Comparison of ENCODE assay signal across 21 cellular contexts in the genomic region with DNA sequence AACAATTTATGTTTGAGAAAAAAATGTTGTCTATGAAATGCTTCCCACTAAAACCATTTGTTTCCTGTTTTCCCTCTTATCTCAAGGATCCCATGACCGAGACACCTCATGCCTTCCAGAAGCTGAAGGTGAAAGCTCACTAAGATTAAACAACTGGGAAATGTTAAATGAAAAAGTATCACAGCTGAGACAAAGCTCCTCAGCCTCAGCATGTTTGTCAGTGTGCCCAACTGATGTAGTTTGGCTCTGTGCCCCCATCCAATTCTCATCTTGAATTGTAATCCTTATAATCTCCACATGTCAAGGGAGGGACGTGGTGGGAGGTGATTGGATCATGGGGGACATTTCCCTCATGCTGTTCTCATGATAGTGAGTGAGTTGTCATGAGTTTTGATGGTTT.
"Had no signal": no experiment of that assay in that cellular context is flagged by ENCODE, and none has a peak within 500 bp of the region (broad histone marks: within the 10 kb centered on the region; RNA-seq: fewer than 3 reads in every experiment).

No MANE protein-coding gene starts in this region.

- H3K27me3 Mint-ChIP-seq: activated CD4-positive, alpha-beta memory T cell treated with anti-CD3 and anti-CD28 coated beads for 36 hours; central memory CD8-positive, alpha-beta T cell had no signal

- H3K4me3 Mint-ChIP-seq: activated CD4-positive, alpha-beta memory T cell treated with anti-CD3 and anti-CD28 coated beads for 36 hours; activated naive CD8-positive, alpha-beta T cell treated with anti-CD3 and anti-CD28 coated beads for 36 hours; central memory CD8-positive, alpha-beta T cell; natural killer cell; stimulated activated memory B cell treated with anti-CD40 and anti-IgM and Interleukin-4, amounts not matched to agents 10 μg/mL and 1 μg/mL and 100 μg/mL, for 72 hours; T-helper 2 cell treated with Interferon-gamma antibody and Interleukin-4, amounts not matched to agents 5 μg/mL and 100 μg/mL, for 36 hours; WTC11 had no signal

- DNase-seq: activated CD4-positive, alpha-beta memory T cell treated with anti-CD3 and anti-CD28 coated beads for 36 hours; activated CD4-positive, alpha-beta T cell treated with anti-CD3 and anti-CD28 coated beads for 4 hours; activated naive CD8-positive, alpha-beta T cell treated with anti-CD3 and anti-CD28 coated beads for 36 hours; amygdala; foreskin keratinocyte; hippocampal formation; islet precursor cell; lower lobe of right lung; natural killer cell; pancreas; sigmoid colon; spleen; stimulated activated CD4-positive, alpha-beta T cell treated with anti-CD3 and anti-CD28 coated beads, Interleukin-4, amount 100 ng/mL, for 4 hours; upper lobe of left lung had no signal

- H3K4me3 ChIP-seq: coronary artery, lower lobe of right lung, pancreas, sigmoid colon, spleen, thoracic aorta, upper lobe of left lung had no signal

- H3K27ac ChIP-seq: coronary artery, foreskin keratinocyte, lower lobe of right lung, pancreas, sigmoid colon, spleen, thoracic aorta, upper lobe of left lung had no signal

- H3K36me3 ChIP-seq: lower lobe of right lung, pancreas, sigmoid colon, spleen, thoracic aorta, upper lobe of left lung had no signal

- ATAC-seq: foreskin keratinocyte; lower lobe of right lung; natural killer cell; pancreas; stimulated activated memory B cell treated with anti-CD40 and anti-IgM and Interleukin-4, amounts not matched to agents 10 μg/mL and 1 μg/mL and 100 μg/mL, for 72 hours; WTC11 had no signal

- FAIRE-seq: endometrium, pancreas had no signal

- H3K4me1 Mint-ChIP-seq: activated naive CD8-positive, alpha-beta T cell treated with anti-CD3 and anti-CD28 coated beads for 36 hours; central memory CD8-positive, alpha-beta T cell; natural killer cell; stimulated activated memory B cell treated with anti-CD40 and anti-IgM and Interleukin-4, amounts not matched to agents 10 μg/mL and 1 μg/mL and 100 μg/mL, for 72 hours had no signal

- H3K9me3 Mint-ChIP-seq: activated CD4-positive, alpha-beta memory T cell treated with anti-CD3 and anti-CD28 coated beads for 36 hours; T-helper 2 cell treated with Interferon-gamma antibody and Interleukin-4, amounts not matched to agents 5 μg/mL and 100 μg/mL, for 36 hours; WTC11 had no signal

- H3K27ac Mint-ChIP-seq: activated CD4-positive, alpha-beta memory T cell treated with anti-CD3 and anti-CD28 coated beads for 36 hours; activated naive CD8-positive, alpha-beta T cell treated with anti-CD3 and anti-CD28 coated beads for 36 hours; natural killer cell; stimulated activated memory B cell treated with anti-CD40 and anti-IgM and Interleukin-4, amounts not matched to agents 10 μg/mL and 1 μg/mL and 100 μg/mL, for 72 hours; T-helper 2 cell treated with Interferon-gamma antibody and Interleukin-4, amounts not matched to agents 5 μg/mL and 100 μg/mL, for 36 hours; WTC11 had no signal

- H3K27me3 ChIP-seq: pancreas, sigmoid colon, upper lobe of left lung had no signal

- H3K36me3 Mint-ChIP-seq: activated CD4-positive, alpha-beta memory T cell treated with anti-CD3 and anti-CD28 coated beads for 36 hours; activated naive CD8-positive, alpha-beta T cell treated with anti-CD3 and anti-CD28 coated beads for 36 hours; natural killer cell; stimulated activated memory B cell treated with anti-CD40 and anti-IgM and Interleukin-4, amounts not matched to agents 10 μg/mL and 1 μg/mL and 100 μg/mL, for 72 hours; WTC11 had no signal
